Comparison of ENCODE assay signal across 1 cellular context in genomic region chr6:157169186-157169585, GRCh38.
TF ChIP-seq lines count a peak whose summit lies in the region.

No MANE protein-coding gene starts in this region.

TF ChIP-seq in SK-N-SH, 30 proteins besides CTCF, POLR2A, EP300 and RAD21 (continued from another document):
- TF ChIP-seq, protein P1, sequence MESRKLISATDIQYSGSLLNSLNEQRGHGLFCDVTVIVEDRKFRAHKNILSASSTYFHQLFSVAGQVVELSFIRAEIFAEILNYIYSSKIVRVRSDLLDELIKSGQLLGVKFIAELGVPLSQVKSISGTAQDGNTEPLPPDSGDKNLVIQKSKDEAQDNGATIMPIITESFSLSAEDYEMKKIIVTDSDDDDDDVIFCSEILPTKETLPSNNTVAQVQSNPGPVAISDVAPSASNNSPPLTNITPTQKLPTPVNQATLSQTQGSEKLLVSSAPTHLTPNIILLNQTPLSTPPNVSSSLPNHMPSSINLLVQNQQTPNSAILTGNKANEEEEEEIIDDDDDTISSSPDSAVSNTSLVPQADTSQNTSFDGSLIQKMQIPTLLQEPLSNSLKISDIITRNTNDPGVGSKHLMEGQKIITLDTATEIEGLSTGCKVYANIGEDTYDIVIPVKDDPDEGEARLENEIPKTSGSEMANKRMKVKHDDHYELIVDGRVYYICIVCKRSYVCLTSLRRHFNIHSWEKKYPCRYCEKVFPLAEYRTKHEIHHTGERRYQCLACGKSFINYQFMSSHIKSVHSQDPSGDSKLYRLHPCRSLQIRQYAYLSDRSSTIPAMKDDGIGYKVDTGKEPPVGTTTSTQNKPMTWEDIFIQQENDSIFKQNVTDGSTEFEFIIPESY (IDR thresholded peaks at IDR 0.05; ENCODE audit: borderline replicate concordance, low read depth) = no peak
- TF ChIP-seq ELF1 (IDR thresholded peaks at IDR 0.05) = no peak
